Comparison of ENCODE assay signal across 24 cellular contexts in genomic region chr21:32951041-32951440, GRCh38.
"Had no signal": no experiment of that assay in that cellular context is flagged by ENCODE, and none has a peak within 500 bp of the region (broad histone marks: within the 10 kb centered on the region; RNA-seq: fewer than 3 reads in every experiment).

No MANE protein-coding gene starts in this region.

- H3K4me3 Mint-ChIP-seq: activated CD4-positive, alpha-beta T cell treated with anti-CD3 and anti-CD28 coated beads for 36 hours; activated CD8-positive, alpha-beta memory T cell treated with anti-CD3 and anti-CD28 coated beads, Interleukin-2, amount 10 ng/mL, durations not matched to agents 7 days and 5 days; activated CD8-positive, alpha-beta T cell treated with anti-CD3 and anti-CD28 coated beads, Interleukin-2, amount 10 ng/mL, durations not matched to agents 7 days and 5 days; activated naive CD4-positive, alpha-beta T cell treated with anti-CD3 and anti-CD28 coated beads, Interleukin-2, amount 50 U/mL, for 24 hours; activated naive CD8-positive, alpha-beta T cell treated with anti-CD3 and anti-CD28 coated beads, Interleukin-2, amount 50 U/mL, for 24 hours; immature natural killer cell; naive thymus-derived CD4-positive, alpha-beta T cell had no signal

- H2AFZ ChIP-seq: parathyroid adenoma had no signal

- H3K4me1 ChIP-seq: breast epithelium, esophagus squamous epithelium, parathyroid adenoma, spleen, testis, transverse colon had no signal

- H3K27ac ChIP-seq: breast epithelium, epithelial cell of prostate, esophagus squamous epithelium, parathyroid adenoma, spleen, testis, transverse colon had no signal

- H3K27ac Mint-ChIP-seq: activated CD4-positive, alpha-beta T cell treated with anti-CD3 and anti-CD28 coated beads for 36 hours; activated CD8-positive, alpha-beta memory T cell treated with anti-CD3 and anti-CD28 coated beads, Interleukin-2, amount 10 ng/mL, durations not matched to agents 7 days and 5 days; activated CD8-positive, alpha-beta T cell treated with anti-CD3 and anti-CD28 coated beads, Interleukin-2, amount 10 ng/mL, durations not matched to agents 7 days and 5 days; activated naive CD4-positive, alpha-beta T cell treated with anti-CD3 and anti-CD28 coated beads, Interleukin-2, amount 50 U/mL, for 24 hours; activated naive CD8-positive, alpha-beta T cell treated with anti-CD3 and anti-CD28 coated beads, Interleukin-2, amount 50 U/mL, for 24 hours; activated T-helper 2 cell treated with anti-CD3 and anti-CD28 coated beads, Interferon-gamma antibody, Interleukin-2, Interleukin-4, amounts not matched to agents 10 μg/mL and 5 μg/mL and 100 μg/mL, durations not matched to agents 14 hours and 24 hours and 36 hours; immature natural killer cell; naive thymus-derived CD4-positive, alpha-beta T cell had no signal

- H3K4me1 Mint-ChIP-seq: activated CD8-positive, alpha-beta memory T cell treated with anti-CD3 and anti-CD28 coated beads, Interleukin-2, amount 10 ng/mL, durations not matched to agents 7 days and 5 days; activated naive CD4-positive, alpha-beta T cell treated with anti-CD3 and anti-CD28 coated beads, Interleukin-2, amount 50 U/mL, for 24 hours had no signal

- H3K27me3 ChIP-seq: testis had no signal

- ATAC-seq: activated CD4-positive, alpha-beta T cell treated with anti-CD3 and anti-CD28 coated beads for 36 hours; activated CD8-positive, alpha-beta memory T cell treated with anti-CD3 and anti-CD28 coated beads, Interleukin-2, amount 10 ng/mL, durations not matched to agents 7 days and 5 days; activated CD8-positive, alpha-beta T cell treated with anti-CD3 and anti-CD28 coated beads, Interleukin-2, amount 10 ng/mL, durations not matched to agents 7 days and 5 days; activated naive CD8-positive, alpha-beta T cell treated with anti-CD3 and anti-CD28 coated beads, Interleukin-2, amount 50 U/mL, for 24 hours; naive thymus-derived CD4-positive, alpha-beta T cell; right cardiac atrium had no signal

- H3K36me3 ChIP-seq: breast epithelium, esophagus squamous epithelium, spleen, transverse colon had no signal

- H3K79me2 ChIP-seq: parathyroid adenoma had no signal

- H3K9me3 ChIP-seq: breast epithelium, esophagus squamous epithelium, spleen, testis, transverse colon had no signal

- DNase-seq: activated CD4-positive, alpha-beta T cell treated with anti-CD3 and anti-CD28 coated beads for 36 hours; activated CD4-positive, CD25-positive, alpha-beta regulatory T cell; activated CD8-positive, alpha-beta memory T cell treated with anti-CD3 and anti-CD28 coated beads, Interleukin-2, amount 10 ng/mL, durations not matched to agents 7 days and 5 days; activated CD8-positive, alpha-beta T cell treated with anti-CD3 and anti-CD28 coated beads, Interleukin-2, amount 10 ng/mL, durations not matched to agents 7 days and 5 days; activated naive CD8-positive, alpha-beta T cell treated with anti-CD3 and anti-CD28 coated beads, Interleukin-2, amount 50 U/mL, for 24 hours; activated T-cell treated with anti-CD3 and anti-CD28 coated beads, Interleukin-2, amount 50 U/mL, for 48 hours; central memory CD4-positive, alpha-beta T cell; effector CD4-positive, alpha-beta T cell; esophagus squamous epithelium; immature natural killer cell; midbrain; naive thymus-derived CD4-positive, alpha-beta T cell; occipital lobe; right cardiac atrium; spleen; stimulated activated naive CD4-positive, alpha-beta T cell treated with Interleukin-2 at 50 U/mL for 16 hours; T-helper 2 cell; testis; transverse colon had no signal

- H3K9me3 Mint-ChIP-seq: activated naive CD4-positive, alpha-beta T cell treated with anti-CD3 and anti-CD28 coated beads, Interleukin-2, amount 50 U/mL, for 24 hours; activated naive CD8-positive, alpha-beta T cell treated with anti-CD3 and anti-CD28 coated beads, Interleukin-2, amount 50 U/mL, for 24 hours; activated T-helper 2 cell treated with anti-CD3 and anti-CD28 coated beads, Interferon-gamma antibody, Interleukin-2, Interleukin-4, amounts not matched to agents 10 μg/mL and 5 μg/mL and 100 μg/mL, durations not matched to agents 14 hours and 24 hours and 36 hours had no signal

- H3K36me3 Mint-ChIP-seq: activated CD8-positive, alpha-beta memory T cell treated with anti-CD3 and anti-CD28 coated beads, Interleukin-2, amount 10 ng/mL, durations not matched to agents 7 days and 5 days; activated naive CD4-positive, alpha-beta T cell treated with anti-CD3 and anti-CD28 coated beads, Interleukin-2, amount 50 U/mL, for 24 hours had no signal

- H3K9ac ChIP-seq: parathyroid adenoma had no signal

- H3K4me3 ChIP-seq: breast epithelium, esophagus squamous epithelium, spleen, testis, transverse colon had no signal
